Comparison of ENCODE assay signal across 1 cellular context in the genomic region with DNA sequence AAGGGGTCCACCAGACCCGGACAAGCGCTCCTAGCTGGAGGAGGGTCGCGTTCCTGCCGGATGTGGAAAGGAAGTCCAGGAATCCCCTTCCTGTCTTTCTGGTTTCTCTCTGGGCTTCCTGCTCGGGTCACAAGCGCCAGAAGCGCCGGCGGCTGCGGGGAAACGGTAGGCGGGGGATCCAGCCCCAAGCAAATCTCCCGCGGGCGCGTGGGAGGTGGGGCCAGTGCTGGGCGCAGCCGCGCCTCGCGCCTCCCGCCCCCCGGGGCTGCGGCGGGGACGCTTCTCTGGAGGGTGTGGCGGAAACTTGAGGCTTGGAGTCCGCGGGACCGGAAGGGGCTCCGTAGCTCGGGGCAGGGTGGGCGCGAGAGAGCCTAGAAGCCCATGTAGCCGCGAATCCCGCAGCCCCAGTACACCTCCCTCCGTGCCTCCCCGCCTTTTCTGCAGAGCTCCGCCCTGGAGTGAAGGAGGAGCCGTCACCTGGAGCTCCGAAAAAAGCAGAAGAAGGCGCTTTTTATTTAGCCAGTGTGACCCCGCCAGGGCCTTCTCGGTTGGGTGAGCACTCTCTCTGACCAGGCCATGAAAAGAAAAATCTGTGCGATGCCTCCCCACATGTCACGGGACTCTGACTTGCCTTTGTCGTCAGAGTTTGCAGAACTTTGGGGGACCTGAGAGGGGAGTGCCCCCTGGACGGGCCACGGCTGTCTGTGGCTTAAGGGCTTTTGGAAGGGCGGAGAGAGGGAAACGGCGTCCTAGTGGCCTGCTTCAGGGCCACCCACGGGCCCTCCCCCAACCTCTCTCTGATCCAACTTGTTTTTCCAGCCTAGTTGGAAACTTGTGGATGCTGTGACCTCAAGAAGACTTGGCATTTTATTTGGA.
TF ChIP-seq lines count a peak whose summit lies in the region.

No MANE protein-coding gene starts in this region.

TF ChIP-seq in H1, 55 proteins besides CTCF, POLR2A, EP300 and RAD21 (continued from another document):
- TF ChIP-seq CBX5 (IDR thresholded peaks at IDR 0.05; ENCODE audit: low read depth, low read length) (no peak), SP4 (IDR thresholded peaks at IDR 0.05; ENCODE audit: low read length) (no peak), TAF7 (optimal IDR thresholded peaks at IDR 0.05; ENCODE audit: borderline replicate concordance, low read depth, low read length) (no peak), ASH2L (IDR thresholded peaks at IDR 0.05; ENCODE audit: low read length) (peak; percentile 62), POU5F1 (IDR thresholded peaks at IDR 0.05; ENCODE audit: low read depth, low read length) (no peak), KDM1A (IDR thresholded peaks at IDR 0.05; ENCODE audit: borderline replicate concordance, low read length) (no peak), RXRA (IDR thresholded peaks at IDR 0.05; ENCODE audit: insufficient read depth, low read depth, low read length) (no peak), BRCA1 (IDR thresholded peaks at IDR 0.05; ENCODE audit: low read depth, low read length) (no peak), SIN3A (conservative IDR thresholded peaks at IDR 0.05 in 1 of 2, IDR thresholded peaks at IDR 0.05 in 1 of 2; ENCODE audit: low read depth in 1 of 2, low read length in 2 of 2) (0 out of 4 replicates have a peak, but pooled peaks have one; percentile 32 to 74), TBP (IDR thresholded peaks at IDR 0.05; ENCODE audit: low read depth, low read length) (peak; percentile 46; the same call in 1 of the 2 replicates), RBBP5 (IDR thresholded peaks at IDR 0.05; ENCODE audit: borderline replicate concordance, low read depth, low read length) (peak; percentile 73), YY1 (IDR thresholded peaks at IDR 0.05; ENCODE audit: low read depth, low read length) (no peak), SIRT6 (IDR thresholded peaks at IDR 0.05; ENCODE audit: low read length) (no peak), NRF1 (IDR thresholded peaks at IDR 0.05; ENCODE audit: low read depth, low read length) (no peak), ZNF274 (IDR thresholded peaks at IDR 0.05; ENCODE audit: borderline replicate concordance, extremely low read depth, low read length) (no peak), USF2 (IDR thresholded peaks at IDR 0.05; ENCODE audit: low read length) (no peak), MAFK (IDR thresholded peaks at IDR 0.05; ENCODE audit: low read depth, low read length) (no peak), HDAC2 (IDR thresholded peaks at IDR 0.05; ENCODE audit: borderline replicate concordance in 1 of 2, low read depth in 2 of 2, low read length in 2 of 2) (peak in 1 of 2 experiments; percentile 55; a peak in 1 of 4 replicates), MAX (IDR thresholded peaks at IDR 0.05) (peak; percentile 34; the same call in 1 of the 2 replicates), EGR1 (IDR thresholded peaks at IDR 0.05; ENCODE audit: borderline replicate concordance, low read depth, low read length) (no peak), CHD7 (IDR thresholded peaks at IDR 0.05; ENCODE audit: insufficient replicate concordance, low read length) (no peak), BACH1 (IDR thresholded peaks at IDR 0.05; ENCODE audit: low read length) (no peak), CREB1 (IDR thresholded peaks at IDR 0.05) (no peak), SUZ12 (IDR thresholded peaks at IDR 0.05; ENCODE audit: low read length) (peak; percentile 27; the same call in 1 of the 2 replicates), NANOG (IDR thresholded peaks at IDR 0.05; ENCODE audit: insufficient read depth, low read depth, low read length, poor library complexity, severe bottlenecking) (no peak), SRF (IDR thresholded peaks at IDR 0.05; ENCODE audit: low read depth, low read length) (no peak), KDM5A (IDR thresholded peaks at IDR 0.05; ENCODE audit: low read length) (no peak), SAP30 (IDR thresholded peaks at IDR 0.05; ENCODE audit: insufficient read depth, insufficient replicate concordance, low read length) (peak; percentile 59), BCL11A (IDR thresholded peaks at IDR 0.05; ENCODE audit: low read depth in 2 of 2, low read length in 2 of 2) (no peak), GTF2F1 (IDR thresholded peaks at IDR 0.05; ENCODE audit: borderline replicate concordance, low read depth, low read length) (no peak), POLR2AphosphoS5 (IDR thresholded peaks at IDR 0.05; ENCODE audit: low read depth, low read length) (no peak), RNF2 (IDR thresholded peaks at IDR 0.05; ENCODE audit: borderline replicate concordance, low read depth, low read length, missing control alignments, poor library complexity, severe bottlenecking) (no peak), JUN (IDR thresholded peaks at IDR 0.05; ENCODE audit: low read depth, low read length) (no peak), PHF8 (conservative IDR thresholded peaks at IDR 0.05; ENCODE audit: low read depth, low read length) (peak; percentile 73), FOSL1 (IDR thresholded peaks at IDR 0.05; ENCODE audit: insufficient read depth, low read depth, low read length) (no peak), TAF1 (IDR thresholded peaks at IDR 0.05; ENCODE audit: low read depth, low read length) (peak; percentile 51), KDM4A (IDR thresholded peaks at IDR 0.05; ENCODE audit: low read depth, low read length, severe bottlenecking) (peak; percentile 74)
- TF ChIP-seq, protein P1, sequence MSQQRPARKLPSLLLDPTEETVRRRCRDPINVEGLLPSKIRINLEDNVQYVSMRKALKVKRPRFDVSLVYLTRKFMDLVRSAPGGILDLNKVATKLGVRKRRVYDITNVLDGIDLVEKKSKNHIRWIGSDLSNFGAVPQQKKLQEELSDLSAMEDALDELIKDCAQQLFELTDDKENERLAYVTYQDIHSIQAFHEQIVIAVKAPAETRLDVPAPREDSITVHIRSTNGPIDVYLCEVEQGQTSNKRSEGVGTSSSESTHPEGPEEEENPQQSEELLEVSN (IDR thresholded peaks at IDR 0.05), result no peak
- TF ChIP-seq, protein P2, sequence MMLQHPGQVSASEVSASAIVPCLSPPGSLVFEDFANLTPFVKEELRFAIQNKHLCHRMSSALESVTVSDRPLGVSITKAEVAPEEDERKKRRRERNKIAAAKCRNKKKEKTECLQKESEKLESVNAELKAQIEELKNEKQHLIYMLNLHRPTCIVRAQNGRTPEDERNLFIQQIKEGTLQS (IDR thresholded peaks at IDR 0.05; ENCODE audit: insufficient read depth, low read depth, low read length), result no peak
- TF ChIP-seq, protein P3, sequence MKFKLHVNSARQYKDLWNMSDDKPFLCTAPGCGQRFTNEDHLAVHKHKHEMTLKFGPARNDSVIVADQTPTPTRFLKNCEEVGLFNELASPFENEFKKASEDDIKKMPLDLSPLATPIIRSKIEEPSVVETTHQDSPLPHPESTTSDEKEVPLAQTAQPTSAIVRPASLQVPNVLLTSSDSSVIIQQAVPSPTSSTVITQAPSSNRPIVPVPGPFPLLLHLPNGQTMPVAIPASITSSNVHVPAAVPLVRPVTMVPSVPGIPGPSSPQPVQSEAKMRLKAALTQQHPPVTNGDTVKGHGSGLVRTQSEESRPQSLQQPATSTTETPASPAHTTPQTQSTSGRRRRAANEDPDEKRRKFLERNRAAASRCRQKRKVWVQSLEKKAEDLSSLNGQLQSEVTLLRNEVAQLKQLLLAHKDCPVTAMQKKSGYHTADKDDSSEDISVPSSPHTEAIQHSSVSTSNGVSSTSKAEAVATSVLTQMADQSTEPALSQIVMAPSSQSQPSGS (IDR thresholded peaks at IDR 0.05; ENCODE audit: low read length), result no peak
